In genomic region chr3:43960448-43960840, GRCh38 we compare ENCODE assay signal across 11 cellular contexts.
DNase-seq lines count a peak whose midpoint lies in the region; ATAC-seq and TF ChIP-seq lines count a peak whose summit lies in the region.
"Had no signal": no experiment of that assay in that cellular context is flagged by ENCODE, and none has a peak within 500 bp of the region (broad histone marks: within the 10 kb centered on the region; RNA-seq: fewer than 3 reads in every experiment).

No MANE protein-coding gene starts in this region.

- no peaks in the 10 kb centered on the region for H3K36me3 Mint-ChIP-seq in stimulated activated effector memory CD8-positive, alpha-beta T cell treated with anti-CD3 and anti-CD28 coated beads, Interleukin-12 subunit alpha, Interleukin-12 subunit beta, amount 100 ng/mL, for 72 hours
- H3K36me3 Mint-ChIP-seq: activated naive CD8-positive, alpha-beta T cell had no signal

- H3K9me3 Mint-ChIP-seq in stimulated activated effector memory CD8-positive, alpha-beta T cell treated with anti-CD3 and anti-CD28 coated beads, Interleukin-12 subunit alpha, Interleukin-12 subunit beta, amount 100 ng/mL, for 72 hours: no peaks in the 10 kb centered on the region

- H3K4me3 Mint-ChIP-seq in stimulated activated effector memory CD8-positive, alpha-beta T cell treated with anti-CD3 and anti-CD28 coated beads, Interleukin-12 subunit alpha, Interleukin-12 subunit beta, amount 100 ng/mL, for 72 hours: no peak overlapping the region
- H3K4me3 Mint-ChIP-seq: activated naive CD8-positive, alpha-beta T cell had no signal

- H3K27ac Mint-ChIP-seq in stimulated activated effector memory CD8-positive, alpha-beta T cell treated with anti-CD3 and anti-CD28 coated beads, Interleukin-12 subunit alpha, Interleukin-12 subunit beta, amount 100 ng/mL, for 72 hours: no peak overlapping the region
- H3K27ac Mint-ChIP-seq: activated naive CD8-positive, alpha-beta T cell had no signal

- TF ChIP-seq CTCF in fibroblast of pulmonary artery (IDR thresholded peaks at IDR 0.05; ENCODE audit: low read length, missing control alignments): no peak

- H3K4me3 ChIP-seq in fibroblast of pulmonary artery (replicated peaks; ENCODE audit: low read depth, low read length): no peak overlapping the region
- H3K4me3 ChIP-seq: colonic mucosa, right atrium auricular region had no signal

- no peak for ATAC-seq in stimulated activated effector memory CD8-positive, alpha-beta T cell treated with anti-CD3 and anti-CD28 coated beads, Interleukin-12 subunit alpha, Interleukin-12 subunit beta, amount 100 ng/mL, for 72 hours

- DNase-seq in DMS79 (lab: John Stamatoyannopoulos, UW) (peak; percentile 48), LHCN-M2 (ENCODE audit: low read depth) (peak; percentile 28), NOMO-1 (lab: John Stamatoyannopoulos, UW; ENCODE audit: unreplicated experiment in 2 of 2) (peak; percentile 30 to 46), fibroblast of pulmonary artery (ENCODE audit: low read depth) (peak; percentile 26), NCI-H2081 (lab: John Stamatoyannopoulos, UW) (no peak), germinal center (ENCODE audit: low spot score) (no peak)
- DNase-seq in activated T-cell treated with anti-CD3 and anti-CD28 coated beads, Interleukin-2, amount 50 U/mL, for 48 hours: no peak
- no peak for DNase-seq in stimulated activated effector memory CD8-positive, alpha-beta T cell treated with anti-CD3 and anti-CD28 coated beads, Interleukin-12 subunit alpha, Interleukin-12 subunit beta, amount 100 ng/mL, for 72 hours (ENCODE audit: low spot score in 2 of 2)
- DNase-seq: colonic mucosa had no signal

- H3K4me1 Mint-ChIP-seq in stimulated activated effector memory CD8-positive, alpha-beta T cell treated with anti-CD3 and anti-CD28 coated beads, Interleukin-12 subunit alpha, Interleukin-12 subunit beta, amount 100 ng/mL, for 72 hours: no peaks in the 10 kb centered on the region

Comparison
In these comparisons a context has a peak if more than half of its experiments do, and no peak if none do; other contexts are left out.
1. DNase-seq: peak in DMS79 (single experiment), LHCN-M2 (single experiment), NOMO-1 (2 of 2) and fibroblast of pulmonary artery (single experiment); none in NCI-H2081 (0 of 2), activated T-cell treated with anti-CD3 and anti-CD28 coated beads, Interleukin-2, amount 50 U/mL, for 48 hours (0 of 2), stimulated activated effector memory CD8-positive, alpha-beta T cell treated with anti-CD3 and anti-CD28 coated beads, Interleukin-12 subunit alpha, Interleukin-12 subunit beta, amount 100 ng/mL, for 72 hours (0 of 2) and germinal center (single experiment).